8 cellular contexts compared by ENCODE assay signal in genomic region chr10:86798636-86799035, GRCh38. TPM values are rescaled to one million over a fixed set of nuclear protein-coding genes. Genes with fewer than 3 reads are reported as not detected.
A peak's percentile ranks its signal among the peaks of the same experiment; 100 is the strongest.
DNase-seq lines count a peak whose midpoint lies in the region; ATAC-seq and TF ChIP-seq lines count a peak whose summit lies in the region.

No MANE protein-coding gene starts in this region.

- DNase-seq in WERI-Rb-1 (peak; percentile 46), pons (ENCODE audit: low spot score) (peak; percentile 19), natural killer cell (no peak), CD14-positive monocyte (ENCODE audit: low spot score) (no peak)
- DNase-seq in stimulated activated CD4-positive, alpha-beta T cell treated with anti-CD3 and anti-CD28 coated beads, Interleukin-4, amount 100 ng/mL, for 1 hour, result no peak
- no peak for DNase-seq in effector CD8-positive, alpha-beta T cell (lab: John Stamatoyannopoulos, UW)

- ATAC-seq in GM18907 (IDR thresholded peaks at IDR 0.05; ENCODE audit: unreplicated experiment) (peak; percentile 73), HG02852 (IDR thresholded peaks at IDR 0.05; ENCODE audit: unreplicated experiment) (peak; percentile 78), natural killer cell (no peak)

- H3K36me3 ChIP-seq in WERI-Rb-1, result no peaks in the 10 kb centered on the region; the same call in 1 of the 2 replicates

- H3K9me3 Mint-ChIP-seq in natural killer cell (no peaks in the 10 kb centered on the region), CD14-positive monocyte (peaks cover 0 to 3% (median 0%) of the 10 kb centered on the region in 7 donors)

- no peaks in the 10 kb centered on the region for H3K9me3 ChIP-seq in WERI-Rb-1 (ENCODE audit: severe bottlenecking)

- no peaks in the 10 kb centered on the region for H3K36me3 Mint-ChIP-seq in natural killer cell
- H3K36me3 Mint-ChIP-seq in CD14-positive monocyte, result no peaks in the 10 kb centered on the region

- no peaks in the 10 kb centered on the region for H3K27me3 ChIP-seq in WERI-Rb-1 (ENCODE audit: insufficient read depth, low read depth, severe bottlenecking)

- H3K4me1 Mint-ChIP-seq in natural killer cell, result peaks cover 5 to 13% of the 10 kb centered on the region in 2 donors
- H3K4me1 Mint-ChIP-seq in CD14-positive monocyte, result no peaks in the 10 kb centered on the region

- no peak overlapping the region for H3K27ac Mint-ChIP-seq in natural killer cell
- no peak overlapping the region for H3K27ac Mint-ChIP-seq in CD14-positive monocyte

- no peak overlapping the region for H3K4me3 ChIP-seq in WERI-Rb-1 (ENCODE audit: low read depth, low read length)

- H3K4me3 Mint-ChIP-seq in natural killer cell (no peak overlapping the region), CD14-positive monocyte (no peak overlapping the region)

- intact Hi-C loops in natural killer cell (cut with micrococcal nuclease) (no loop called here), CD14-positive monocyte (cut with micrococcal nuclease) (no loop called here)

- H3K27ac ChIP-seq in WERI-Rb-1, result peak overlapping the region; percentile 8

- H3K27me3 Mint-ChIP-seq in natural killer cell (ENCODE audit: low read depth in 2 of 2), result no peaks in the 10 kb centered on the region
- peaks cover 2 to 8% (median 2%) of the 10 kb centered on the region in 3 donors for H3K27me3 Mint-ChIP-seq in CD14-positive monocyte (ENCODE audit: low read depth in 3 of 3)

- no peak for TF ChIP-seq CTCF in WERI-Rb-1 (IDR thresholded peaks at IDR 0.05; ENCODE audit: low read depth, low read length)
- no peak for TF ChIP-seq CTCF in natural killer cell (IDR thresholded peaks at IDR 0.05)
- TF ChIP-seq CTCF in CD14-positive monocyte (IDR thresholded peaks at IDR 0.05), result no peak

RNA-seq across cellular contexts. Expression of gene BMPR1A, which starts 42.2 kb away (rescaled TPM):
- total RNA-seq in natural killer cell, result 1 to 10 TPM; 5.5 to 8.1 (median 7.7) TPM
- polyA plus RNA-seq in CD14-positive monocyte, result under 1 TPM; 0.25 to 0.61 TPM

Comparison
In these comparisons a context has a peak if more than half of its experiments do, and no peak if none do; other contexts are left out.
1. ATAC-seq: peak in GM18907 (single experiment) and HG02852 (single experiment); none in natural killer cell (0 of 3).
2. DNase-seq: peak in WERI-Rb-1 (single experiment) and pons (single experiment); none in natural killer cell (single experiment), stimulated activated CD4-positive, alpha-beta T cell treated with anti-CD3 and anti-CD28 coated beads, Interleukin-4, amount 100 ng/mL, for 1 hour (single experiment), effector CD8-positive, alpha-beta T cell (single experiment) and CD14-positive monocyte (single experiment).